ENCODE assay signal across 9 cellular contexts in the genomic region with DNA sequence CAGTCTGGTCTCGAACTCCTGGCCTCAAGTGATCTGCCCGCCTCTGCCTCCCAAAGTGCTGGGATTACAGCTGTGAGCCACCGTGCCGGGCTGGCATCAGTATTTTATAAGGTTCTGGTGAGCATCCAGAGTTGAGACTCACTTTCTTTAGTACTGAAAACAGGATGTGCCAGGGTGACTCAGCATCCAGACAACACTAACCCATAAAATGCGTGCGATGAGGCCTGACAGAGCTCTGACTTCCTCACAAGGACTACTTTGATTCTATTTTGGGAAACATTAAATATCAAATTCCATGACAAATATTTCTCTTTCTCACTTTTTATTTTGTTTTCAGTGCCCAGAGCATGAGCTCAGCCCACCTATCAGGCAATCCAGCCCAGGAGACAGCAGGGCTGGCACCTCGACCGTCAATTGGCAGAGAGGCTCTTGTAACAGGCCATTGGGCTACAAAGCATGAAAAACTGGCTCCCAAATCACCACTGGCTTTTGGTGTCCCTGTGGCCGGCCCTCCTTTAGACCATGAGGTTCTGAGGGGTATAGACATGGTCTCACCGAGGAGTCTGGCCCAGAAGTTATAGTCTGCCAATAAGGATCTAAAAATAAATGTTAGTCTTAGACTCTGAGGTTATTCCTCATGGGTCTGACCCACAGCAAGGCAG.
A peak's percentile ranks its signal among the peaks of the same experiment; 100 is the strongest.
DNase-seq lines count a peak whose midpoint lies in the region; ATAC-seq and TF ChIP-seq lines count a peak whose summit lies in the region.
"Had no signal": no experiment of that assay in that cellular context is flagged by ENCODE, and none has a peak within 500 bp of the region (broad histone marks: within the 10 kb centered on the region; RNA-seq: fewer than 3 reads in every experiment).

No MANE protein-coding gene starts in this region.

- intact Hi-C loops in natural killer cell (cut with micrococcal nuclease): no loop called here
- intact Hi-C loops in activated CD4-positive, alpha-beta T cell treated with anti-CD3 and anti-CD28 coated beads, Interleukin-2, amount 10 ng/mL, durations not matched to agents 24 days and 14 days (cut with micrococcal nuclease): no loop called here

- no peak for DNase-seq in natural killer cell treated with Interleukin-12 subunit alpha and Interleukin-12 subunit beta and Interleukin-15 and Interleukin-18, amount 100 ng/mL, for 72 hours (ENCODE audit: low spot score)
- DNase-seq in natural killer cell (no peak), fibroblast of gingiva (ENCODE audit: low read depth) (peak; percentile 97), retinal pigment epithelial cell (ENCODE audit: low read depth) (peak; percentile 43), WTC11 (ENCODE audit: low spot score) (no peak)
- DNase-seq in activated CD4-positive, alpha-beta T cell treated with anti-CD3 and anti-CD28 coated beads, Interleukin-2, amount 10 ng/mL, durations not matched to agents 24 days and 14 days: peak; percentile 83

- peaks cover 0 to 7% of the 10 kb centered on the region in 2 donors for H3K27me3 Mint-ChIP-seq in natural killer cell treated with Interleukin-12 subunit alpha and Interleukin-12 subunit beta and Interleukin-15 and Interleukin-18, amount 100 ng/mL, for 72 hours
- H3K27me3 Mint-ChIP-seq in natural killer cell (ENCODE audit: low read depth in 2 of 2) (no peaks in the 10 kb centered on the region), WTC11 (ENCODE audit: low read depth) (peaks cover 8% of the 10 kb centered on the region; the same call in 1 of the 2 replicates)
- H3K27me3 Mint-ChIP-seq in activated CD4-positive, alpha-beta T cell treated with anti-CD3 and anti-CD28 coated beads, Interleukin-2, amount 10 ng/mL, durations not matched to agents 24 days and 14 days: no peaks in the 10 kb centered on the region

- POLR2A ChIA-PET in WTC11 (lab: Charles Lee): interaction anchor here (0.7 kb wide), 1 partner anchor 415 kb away, joined by 3 read pairs; no protein-coding TSS in a partner anchor

- TF ChIP-seq CTCF in natural killer cell (IDR thresholded peaks at IDR 0.05): no peak
- TF ChIP-seq CTCF in retinal pigment epithelial cell (conservative IDR thresholded peaks at IDR 0.05; ENCODE audit: low read depth, low read length): no peak
- no peak for TF ChIP-seq CTCF in WTC11 (IDR thresholded peaks at IDR 0.05)

- H3K9me3 Mint-ChIP-seq in natural killer cell treated with Interleukin-12 subunit alpha and Interleukin-12 subunit beta and Interleukin-15 and Interleukin-18, amount 100 ng/mL, for 72 hours: peaks cover 4% of the 10 kb centered on the region
- H3K9me3 Mint-ChIP-seq in natural killer cell: no peaks in the 10 kb centered on the region
- H3K9me3 Mint-ChIP-seq in activated CD4-positive, alpha-beta T cell treated with anti-CD3 and anti-CD28 coated beads, Interleukin-2, amount 10 ng/mL, durations not matched to agents 24 days and 14 days: peaks cover 5% of the 10 kb centered on the region
- peaks cover 13% of the 10 kb centered on the region for H3K9me3 Mint-ChIP-seq in WTC11

- H3K4me3 ChIP-seq in retinal pigment epithelial cell (ENCODE audit: low read length): no peak overlapping the region
- H3K4me3 ChIP-seq: body of pancreas had no signal

- peaks cover 0 to 5% of the 10 kb centered on the region in 2 donors for H3K4me1 Mint-ChIP-seq in natural killer cell treated with Interleukin-12 subunit alpha and Interleukin-12 subunit beta and Interleukin-15 and Interleukin-18, amount 100 ng/mL, for 72 hours (ENCODE audit: low read depth in 2 of 2)
- H3K4me1 Mint-ChIP-seq in natural killer cell (peaks cover 4 to 5% of the 10 kb centered on the region in 2 donors), WTC11 (no peaks in the 10 kb centered on the region)
- H3K4me1 Mint-ChIP-seq in activated CD4-positive, alpha-beta T cell treated with anti-CD3 and anti-CD28 coated beads, Interleukin-2, amount 10 ng/mL, durations not matched to agents 24 days and 14 days: peaks cover 31% of the 10 kb centered on the region

- no peaks in the 10 kb centered on the region for H3K36me3 Mint-ChIP-seq in natural killer cell treated with Interleukin-12 subunit alpha and Interleukin-12 subunit beta and Interleukin-15 and Interleukin-18, amount 100 ng/mL, for 72 hours
- H3K36me3 Mint-ChIP-seq in natural killer cell (no peaks in the 10 kb centered on the region), WTC11 (peaks cover 10% of the 10 kb centered on the region)
- peaks cover 7% of the 10 kb centered on the region for H3K36me3 Mint-ChIP-seq in activated CD4-positive, alpha-beta T cell treated with anti-CD3 and anti-CD28 coated beads, Interleukin-2, amount 10 ng/mL, durations not matched to agents 24 days and 14 days (ENCODE audit: low read depth)

- no peak overlapping the region for H3K4me3 Mint-ChIP-seq in natural killer cell treated with Interleukin-12 subunit alpha and Interleukin-12 subunit beta and Interleukin-15 and Interleukin-18, amount 100 ng/mL, for 72 hours
- H3K4me3 Mint-ChIP-seq in natural killer cell (no peak overlapping the region), WTC11 (no peak overlapping the region)
- H3K4me3 Mint-ChIP-seq in activated CD4-positive, alpha-beta T cell treated with anti-CD3 and anti-CD28 coated beads, Interleukin-2, amount 10 ng/mL, durations not matched to agents 24 days and 14 days: peak overlapping the region; percentile 10

- CTCF ChIA-PET in WTC11 (lab: Charles Lee): interaction anchor here (0.8 to 1.2 kb wide), 2 partner anchors 46 to 186 kb away, joined by 3 read pairs; no protein-coding TSS in a partner anchor

- ATAC-seq in natural killer cell treated with Interleukin-12 subunit alpha and Interleukin-12 subunit beta and Interleukin-15 and Interleukin-18, amount 100 ng/mL, for 72 hours: peak in 1 of 2 donors; percentile 63
- ATAC-seq in natural killer cell: no peak
- no peak for ATAC-seq in HG03565 (IDR thresholded peaks at IDR 0.05; ENCODE audit: unreplicated experiment)
- no peak for ATAC-seq in GM19463 (IDR thresholded peaks at IDR 0.05; ENCODE audit: unreplicated experiment)
- ATAC-seq in WTC11: no peak
- ATAC-seq: body of pancreas had no signal

- H3K27ac Mint-ChIP-seq in natural killer cell treated with Interleukin-12 subunit alpha and Interleukin-12 subunit beta and Interleukin-15 and Interleukin-18, amount 100 ng/mL, for 72 hours: peak overlapping the region; percentile 52 to 61
- H3K27ac Mint-ChIP-seq in natural killer cell: no peak overlapping the region
- peak overlapping the region; percentile 78 for H3K27ac Mint-ChIP-seq in activated CD4-positive, alpha-beta T cell treated with anti-CD3 and anti-CD28 coated beads, Interleukin-2, amount 10 ng/mL, durations not matched to agents 24 days and 14 days
- no peak overlapping the region for H3K27ac Mint-ChIP-seq in WTC11

TF ChIP-seq in WTC11, 78 proteins besides CTCF, POLR2A, EP300 and RAD21 (continues in another document):
- TF ChIP-seq TEAD4 (CRISPR knock-in tag; IDR thresholded peaks at IDR 0.05) (no peak), MXD4 (CRISPR knock-in tag; IDR thresholded peaks at IDR 0.05; ENCODE audit: borderline replicate concordance) (no peak), ETV6 (CRISPR knock-in tag; IDR thresholded peaks at IDR 0.05) (no peak), ZNF138 (CRISPR knock-in tag; conservative IDR thresholded peaks at IDR 0.05) (no peak), GRHL2 (CRISPR knock-in tag; IDR thresholded peaks at IDR 0.05; ENCODE audit: insufficient replicate concordance, severe bottlenecking) (no peak), CREM (CRISPR knock-in tag; IDR thresholded peaks at IDR 0.05) (no peak), ELF4 (CRISPR knock-in tag; IDR thresholded peaks at IDR 0.05; ENCODE audit: low read depth) (no peak), ESRRA (CRISPR knock-in tag; IDR thresholded peaks at IDR 0.05; ENCODE audit: borderline replicate concordance) (no peak), ATF1 (CRISPR knock-in tag; IDR thresholded peaks at IDR 0.05) (no peak), ZNF263 (CRISPR knock-in tag; IDR thresholded peaks at IDR 0.05; ENCODE audit: low read depth) (no peak), FOXP1 (CRISPR knock-in tag; IDR thresholded peaks at IDR 0.05; ENCODE audit: borderline replicate concordance) (no peak), NFATC4 (CRISPR knock-in tag; IDR thresholded peaks at IDR 0.05) (no peak)
- TF ChIP-seq, protein P1, sequence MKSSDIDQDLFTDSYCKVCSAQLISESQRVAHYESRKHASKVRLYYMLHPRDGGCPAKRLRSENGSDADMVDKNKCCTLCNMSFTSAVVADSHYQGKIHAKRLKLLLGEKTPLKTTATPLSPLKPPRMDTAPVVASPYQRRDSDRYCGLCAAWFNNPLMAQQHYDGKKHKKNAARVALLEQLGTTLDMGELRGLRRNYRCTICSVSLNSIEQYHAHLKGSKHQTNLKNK (CRISPR knock-in tag; IDR thresholded peaks at IDR 0.05): no peak
- TF ChIP-seq, protein P2, sequence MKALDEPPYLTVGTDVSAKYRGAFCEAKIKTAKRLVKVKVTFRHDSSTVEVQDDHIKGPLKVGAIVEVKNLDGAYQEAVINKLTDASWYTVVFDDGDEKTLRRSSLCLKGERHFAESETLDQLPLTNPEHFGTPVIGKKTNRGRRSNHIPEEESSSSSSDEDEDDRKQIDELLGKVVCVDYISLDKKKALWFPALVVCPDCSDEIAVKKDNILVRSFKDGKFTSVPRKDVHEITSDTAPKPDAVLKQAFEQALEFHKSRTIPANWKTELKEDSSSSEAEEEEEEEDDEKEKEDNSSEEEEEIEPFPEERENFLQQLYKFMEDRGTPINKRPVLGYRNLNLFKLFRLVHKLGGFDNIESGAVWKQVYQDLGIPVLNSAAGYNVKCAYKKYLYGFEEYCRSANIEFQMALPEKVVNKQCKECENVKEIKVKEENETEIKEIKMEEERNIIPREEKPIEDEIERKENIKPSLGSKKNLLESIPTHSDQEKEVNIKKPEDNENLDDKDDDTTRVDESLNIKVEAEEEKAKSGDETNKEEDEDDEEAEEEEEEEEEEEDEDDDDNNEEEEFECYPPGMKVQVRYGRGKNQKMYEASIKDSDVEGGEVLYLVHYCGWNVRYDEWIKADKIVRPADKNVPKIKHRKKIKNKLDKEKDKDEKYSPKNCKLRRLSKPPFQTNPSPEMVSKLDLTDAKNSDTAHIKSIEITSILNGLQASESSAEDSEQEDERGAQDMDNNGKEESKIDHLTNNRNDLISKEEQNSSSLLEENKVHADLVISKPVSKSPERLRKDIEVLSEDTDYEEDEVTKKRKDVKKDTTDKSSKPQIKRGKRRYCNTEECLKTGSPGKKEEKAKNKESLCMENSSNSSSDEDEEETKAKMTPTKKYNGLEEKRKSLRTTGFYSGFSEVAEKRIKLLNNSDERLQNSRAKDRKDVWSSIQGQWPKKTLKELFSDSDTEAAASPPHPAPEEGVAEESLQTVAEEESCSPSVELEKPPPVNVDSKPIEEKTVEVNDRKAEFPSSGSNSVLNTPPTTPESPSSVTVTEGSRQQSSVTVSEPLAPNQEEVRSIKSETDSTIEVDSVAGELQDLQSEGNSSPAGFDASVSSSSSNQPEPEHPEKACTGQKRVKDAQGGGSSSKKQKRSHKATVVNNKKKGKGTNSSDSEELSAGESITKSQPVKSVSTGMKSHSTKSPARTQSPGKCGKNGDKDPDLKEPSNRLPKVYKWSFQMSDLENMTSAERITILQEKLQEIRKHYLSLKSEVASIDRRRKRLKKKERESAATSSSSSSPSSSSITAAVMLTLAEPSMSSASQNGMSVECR (CRISPR knock-in tag; IDR thresholded peaks at IDR 0.05; ENCODE audit: borderline replicate concordance): no peak

Comparison
In these comparisons a context has a peak if more than half of its experiments do, and no peak if none do; other contexts are left out.
1. H3K27ac Mint-ChIP-seq: peak in natural killer cell treated with Interleukin-12 subunit alpha and Interleukin-12 subunit beta and Interleukin-15 and Interleukin-18, amount 100 ng/mL, for 72 hours (2 of 2) and activated CD4-positive, alpha-beta T cell treated with anti-CD3 and anti-CD28 coated beads, Interleukin-2, amount 10 ng/mL, durations not matched to agents 24 days and 14 days (single experiment); none in natural killer cell (0 of 2) and WTC11 (single experiment).
2. DNase-seq: peak in activated CD4-positive, alpha-beta T cell treated with anti-CD3 and anti-CD28 coated beads, Interleukin-2, amount 10 ng/mL, durations not matched to agents 24 days and 14 days (single experiment), fibroblast of gingiva (single experiment) and retinal pigment epithelial cell (single experiment); none in natural killer cell treated with Interleukin-12 subunit alpha and Interleukin-12 subunit beta and Interleukin-15 and Interleukin-18, amount 100 ng/mL, for 72 hours (single experiment), natural killer cell (single experiment) and WTC11 (single experiment).